ENCODE assay signal across 8 cellular contexts in genomic region chr7:42714361-42714760, GRCh38.
"Had no signal": no experiment of that assay in that cellular context is flagged by ENCODE, and none has a peak within 500 bp of the region (broad histone marks: within the 10 kb centered on the region; RNA-seq: fewer than 3 reads in every experiment).

No MANE protein-coding gene starts in this region.

- H3K4me3 ChIP-seq: GM23338, K562 had no signal

- FAIRE-seq: H1, H54, HTR-8/SVneo, K562 had no signal

- DNase-seq: H9, HCEC 1CT, IMR-90 had no signal

- ATAC-seq: GM23338, K562 had no signal
